Comparison of ENCODE assay signal across 8 cellular contexts in the genomic region with DNA sequence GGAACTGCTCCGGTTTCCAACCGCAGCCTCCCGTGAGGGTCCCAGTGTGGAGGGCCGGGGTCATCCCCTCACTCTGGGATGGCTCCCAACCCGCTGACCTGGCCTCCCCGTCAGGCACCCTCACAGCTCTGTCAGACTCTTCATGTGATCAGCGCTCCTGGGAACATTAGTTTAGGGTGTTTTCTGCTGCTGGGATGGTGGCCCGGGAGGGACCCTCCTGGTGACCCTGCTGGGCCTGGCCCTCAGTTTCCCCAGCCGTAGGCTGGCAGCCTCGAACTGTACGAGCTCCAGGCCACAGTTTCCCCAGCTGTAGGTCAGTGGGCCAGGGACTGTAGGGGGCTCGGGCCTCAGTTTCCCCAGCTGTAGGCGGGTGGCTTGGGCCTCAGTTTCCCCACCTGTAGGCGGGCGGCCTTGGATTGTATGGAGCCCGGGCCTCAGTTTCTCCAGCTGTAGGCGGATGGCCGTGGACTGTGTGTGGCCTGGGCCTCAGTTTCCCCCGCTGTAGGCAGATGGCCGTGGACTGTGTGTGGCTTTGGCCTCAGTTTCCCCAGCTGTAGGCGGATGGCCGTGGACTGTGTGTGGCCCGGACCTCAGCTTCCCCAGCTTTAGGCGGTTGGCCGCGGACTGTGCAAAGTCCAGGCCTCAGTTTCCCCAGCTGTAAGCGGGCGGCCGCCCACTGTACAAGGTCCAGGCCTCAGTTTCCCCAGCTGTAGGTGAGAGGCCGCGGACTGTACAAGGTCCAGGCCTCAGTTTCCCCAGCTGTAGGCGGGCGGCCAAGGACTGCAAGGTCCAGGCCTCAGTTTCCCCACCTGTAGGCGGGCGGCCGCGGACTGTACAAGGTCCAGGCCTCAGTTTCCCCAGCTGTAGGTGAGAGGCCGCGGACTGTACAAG. TPM values are rescaled to one million over a fixed set of nuclear protein-coding genes. Genes with fewer than 3 reads are reported as not detected.
DNase-seq lines count a peak whose midpoint lies in the region; ATAC-seq and TF ChIP-seq lines count a peak whose summit lies in the region.

No MANE protein-coding gene starts in this region.

- no peaks in the 10 kb centered on the region for H3K9me2 ChIP-seq in MM.1S (replicated peaks; ENCODE audit: insufficient read depth, low read length)

- peak overlapping the region; percentile 80; the same call in 1 of the 2 replicates for H3K9ac ChIP-seq in MM.1S (ENCODE audit: low read length)
- H3K9ac ChIP-seq in neural progenitor cell: no peak overlapping the region

- POLR2A ChIA-PET in BJ (lab: Charles Lee): no interaction called here

- no peaks in the 10 kb centered on the region for H3K27me3 ChIP-seq in BJ (ENCODE audit: control insufficient read depth, insufficient read depth, low read length)
- peaks cover 3% of the 10 kb centered on the region; the same call in 1 of the 2 replicates for H3K27me3 ChIP-seq in MM.1S (replicated peaks; ENCODE audit: insufficient read depth, low read length)
- H3K27me3 ChIP-seq in effector memory CD4-positive, alpha-beta T cell (replicated peaks; ENCODE audit: control insufficient read depth, insufficient read depth, low read length, poor library complexity, severe bottlenecking): no peaks in the 10 kb centered on the region
- H3K27me3 ChIP-seq in neural progenitor cell: no peaks in the 10 kb centered on the region

- H3K27ac Mint-ChIP-seq in neural progenitor cell: no peak overlapping the region

- ATAC-seq in GM19324 (IDR thresholded peaks at IDR 0.05; ENCODE audit: low FRiP score, unreplicated experiment): no peak

- peaks cover 34% of the 10 kb centered on the region for H3K79me2 ChIP-seq in MM.1S (ENCODE audit: low read length)
- peaks cover 31% of the 10 kb centered on the region for H3K79me2 ChIP-seq in neural progenitor cell (ENCODE audit: low read depth)

- H3K4me1 Mint-ChIP-seq in neural progenitor cell: peaks cover 28% of the 10 kb centered on the region

- no peaks in the 10 kb centered on the region for H3K9me3 Mint-ChIP-seq in neural progenitor cell

- DNase-seq in BJ (ENCODE audit: low read depth) (no peak), MM.1S (no peak), neural progenitor cell (ENCODE audit: low spot score) (no peak), NCI-H1092 (lab: John Stamatoyannopoulos, UW) (no peak), DMS 273 (lab: John Stamatoyannopoulos, UW; ENCODE audit: unreplicated experiment) (no peak)
- no peak for DNase-seq in effector memory CD4-positive, alpha-beta T cell
- no peak for DNase-seq in stimulated activated CD4-positive, alpha-beta T cell treated with anti-CD3 and anti-CD28 coated beads, Interleukin-4, amount 100 ng/mL, for 1 hour

- H3K4me2 ChIP-seq in MM.1S (ENCODE audit: low read depth, low read length) (peak overlapping the region; percentile 93), neural progenitor cell (peak overlapping the region; percentile 85)

- H3K36me3 ChIP-seq in BJ (ENCODE audit: control insufficient read depth, insufficient read depth, low read length) (0 out of 2 replicates have a peak, but pooled peaks cover 2% of the 10 kb centered on the region), MM.1S (replicated peaks; ENCODE audit: insufficient read depth, low read length) (peaks cover 15% of the 10 kb centered on the region), neural progenitor cell (no peaks in the 10 kb centered on the region)
- peaks cover 3% of the 10 kb centered on the region for H3K36me3 ChIP-seq in effector memory CD4-positive, alpha-beta T cell (ENCODE audit: control insufficient read depth, insufficient read depth, low read length)

- H3K9me3 ChIP-seq in MM.1S (replicated peaks; ENCODE audit: insufficient read depth, low read length): no peaks in the 10 kb centered on the region
- no peaks in the 10 kb centered on the region for H3K9me3 ChIP-seq in effector memory CD4-positive, alpha-beta T cell (ENCODE audit: control insufficient read depth, low read length)
- no peaks in the 10 kb centered on the region for H3K9me3 ChIP-seq in neural progenitor cell (ENCODE audit: low read depth)

- peaks cover 8% of the 10 kb centered on the region for H3K36me3 Mint-ChIP-seq in neural progenitor cell

- H3K27ac ChIP-seq in MM.1S (ENCODE audit: low read length) (no peak overlapping the region), neural progenitor cell (no peak overlapping the region)
- no peak overlapping the region for H3K27ac ChIP-seq in effector memory CD4-positive, alpha-beta T cell (ENCODE audit: insufficient read depth, low read length, poor library complexity, severe bottlenecking)

- CTCF ChIA-PET in BJ (lab: Yijun Ruan, JAX): interaction anchor here (1.1 to 1.2 kb wide), 2 partner anchors 26 to 27 kb away, joined by 3 read pairs; no protein-coding TSS in a partner anchor

- H2AFZ ChIP-seq in MM.1S (ENCODE audit: low read length) (peak overlapping the region; percentile 99), neural progenitor cell (replicated peaks) (no peak overlapping the region)

- H3K27me3 Mint-ChIP-seq in neural progenitor cell (ENCODE audit: insufficient read depth, low read depth): peaks cover 7% of the 10 kb centered on the region

- peak overlapping the region; percentile 70 for H3K4me3 Mint-ChIP-seq in neural progenitor cell

- H3F3A ChIP-seq in MM.1S (ENCODE audit: insufficient read depth, low read length): no peaks in the 10 kb centered on the region
- peaks cover 28% of the 10 kb centered on the region for H3F3A ChIP-seq in neural progenitor cell (ENCODE audit: low read depth)

- H3K4me1 ChIP-seq in MM.1S (ENCODE audit: low read length) (peaks cover 9% of the 10 kb centered on the region), neural progenitor cell (peaks cover 20% of the 10 kb centered on the region)
- H3K4me1 ChIP-seq in effector memory CD4-positive, alpha-beta T cell (ENCODE audit: control insufficient read depth, insufficient read depth, low read length, poor library complexity, severe bottlenecking): peaks cover 29% of the 10 kb centered on the region

- no peak for TF ChIP-seq CTCF in BJ (IDR thresholded peaks at IDR 0.05; ENCODE audit: insufficient read depth, low read depth, low read length)
- TF ChIP-seq CTCF in MM.1S (IDR thresholded peaks at IDR 0.05; ENCODE audit: low read length): no peak
- TF ChIP-seq CTCF in neural progenitor cell (IDR thresholded peaks at IDR 0.05): no peak

- H3K4me3 ChIP-seq in BJ (ENCODE audit: low read depth, low read length): peak overlapping the region; percentile 63
- peak overlapping the region; percentile 88 for H3K4me3 ChIP-seq in MM.1S (ENCODE audit: low read length)
- peak overlapping the region; percentile 68 for H3K4me3 ChIP-seq in effector memory CD4-positive, alpha-beta T cell (ENCODE audit: insufficient read depth, low read depth, low read length, poor library complexity, severe bottlenecking)
- H3K4me3 ChIP-seq in neural progenitor cell: peak overlapping the region; percentile 59

- H4K20me1 ChIP-seq in MM.1S (ENCODE audit: insufficient read depth, low read length): peaks cover 30% of the 10 kb centered on the region
- peaks cover 31% of the 10 kb centered on the region for H4K20me1 ChIP-seq in neural progenitor cell (ENCODE audit: low read depth)

RNA-seq across cellular contexts. Expression of a gene that starts 1.3 kb away (rescaled TPM):
- 137 and 328 TPM in 2 replicates for polyA plus RNA-seq in BJ (2011; rRNA removed)
- 172 and 234 TPM in 2 replicates for polyA minus RNA-seq in BJ (2011; rRNA and poly(A)+ RNA removed)
- total RNA-seq in neural progenitor cell (ENCODE audit: low replicate concordance): 237 and 543 TPM in 2 replicates

RNA-seq across cellular contexts. Expression of a gene that starts 25.8 kb away (rescaled TPM):
- polyA plus RNA-seq in BJ (2011; rRNA removed): 0.56 and 1.1 TPM in 2 replicates
- polyA minus RNA-seq in BJ (2011; rRNA and poly(A)+ RNA removed): 0.77 and 1.2 TPM in 2 replicates
- 15.6 and 91.6 TPM in 2 replicates for total RNA-seq in neural progenitor cell (ENCODE audit: low replicate concordance)

RNA-seq across cellular contexts. Expression of a gene that starts 31.7 kb away (rescaled TPM):
- 0.07 TPM in 1 of 2 replicates, not detected in the other for polyA plus RNA-seq in BJ (2011; rRNA removed)
- polyA minus RNA-seq in BJ (2011; rRNA and poly(A)+ RNA removed): not detected in 2 replicates
- 1.0 and 2.0 TPM in 2 replicates for total RNA-seq in neural progenitor cell (ENCODE audit: low replicate concordance)

RNA-seq across cellular contexts. Expression of a gene that starts 44.9 kb away (rescaled TPM):
- polyA plus RNA-seq in BJ (2011; rRNA removed): not detected in 2 replicates
- not detected in 2 replicates for polyA minus RNA-seq in BJ (2011; rRNA and poly(A)+ RNA removed)
- total RNA-seq in neural progenitor cell (ENCODE audit: low replicate concordance): 0.28 TPM in 1 of 2 replicates, not detected in the other

RNA-seq across cellular contexts. Expression of a gene that starts 45.0 kb away (rescaled TPM):
- 0.05 and 0.06 TPM in 2 replicates for polyA plus RNA-seq in BJ (2011; rRNA removed)
- polyA minus RNA-seq in BJ (2011; rRNA and poly(A)+ RNA removed): 0.09 TPM in 1 of 2 replicates, not detected in the other
- total RNA-seq in neural progenitor cell (ENCODE audit: low replicate concordance): not detected in 2 replicates
